In the genomic region with DNA sequence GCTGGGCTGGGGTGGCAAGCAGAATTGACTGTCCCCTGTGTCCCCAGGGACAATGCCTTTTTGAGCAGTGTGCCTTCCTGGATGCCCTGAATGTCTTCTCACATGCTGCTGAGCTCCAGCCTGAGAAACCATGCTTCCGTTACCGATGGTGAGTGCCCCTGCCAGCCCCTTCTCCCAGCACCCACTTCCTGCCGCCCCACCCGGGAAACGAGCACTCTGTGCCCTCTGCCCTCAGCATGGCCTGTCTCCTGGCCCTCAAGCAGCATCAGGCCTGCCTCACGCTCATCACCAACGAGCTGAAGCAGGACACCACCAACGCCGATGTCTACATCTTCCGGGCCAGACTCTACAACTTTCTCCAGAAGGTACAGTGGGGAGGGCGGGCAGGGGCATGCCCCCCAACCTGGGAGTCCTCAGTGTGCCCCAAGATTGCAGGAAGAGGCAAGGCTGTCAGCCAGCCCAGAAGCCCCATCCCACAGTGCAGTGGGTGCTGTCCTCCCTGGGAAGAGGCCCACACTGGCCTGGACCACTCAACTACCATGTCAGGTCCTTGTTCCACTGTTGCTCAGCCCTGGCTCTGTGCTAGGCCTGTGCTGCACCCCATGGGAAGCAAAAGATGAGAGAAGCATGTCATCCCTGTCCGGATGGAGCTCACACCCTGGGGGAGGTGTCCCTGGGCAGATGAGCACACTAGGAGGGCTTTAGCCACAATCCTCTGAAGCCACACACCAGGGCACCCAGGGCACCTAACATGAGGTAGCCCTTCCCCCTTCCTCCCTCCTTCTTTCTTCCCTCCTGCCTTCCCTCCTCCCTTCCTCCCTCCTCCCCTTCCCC, we compare ENCODE assay signal across 1 cellular context.
TF ChIP-seq lines count a peak whose summit lies in the region.

No MANE protein-coding gene starts in this region.

TF ChIP-seq in HCT116, 20 proteins besides CTCF, POLR2A, EP300 and RAD21:
- TF ChIP-seq ELF1 (IDR thresholded peaks at IDR 0.05; ENCODE audit: borderline replicate concordance, low read depth): no peak
- TF ChIP-seq, protein P1, sequence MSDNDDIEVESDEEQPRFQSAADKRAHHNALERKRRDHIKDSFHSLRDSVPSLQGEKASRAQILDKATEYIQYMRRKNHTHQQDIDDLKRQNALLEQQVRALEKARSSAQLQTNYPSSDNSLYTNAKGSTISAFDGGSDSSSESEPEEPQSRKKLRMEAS (IDR thresholded peaks at IDR 0.05): no peak
